36 cellular contexts compared by ENCODE assay signal in the genomic region with DNA sequence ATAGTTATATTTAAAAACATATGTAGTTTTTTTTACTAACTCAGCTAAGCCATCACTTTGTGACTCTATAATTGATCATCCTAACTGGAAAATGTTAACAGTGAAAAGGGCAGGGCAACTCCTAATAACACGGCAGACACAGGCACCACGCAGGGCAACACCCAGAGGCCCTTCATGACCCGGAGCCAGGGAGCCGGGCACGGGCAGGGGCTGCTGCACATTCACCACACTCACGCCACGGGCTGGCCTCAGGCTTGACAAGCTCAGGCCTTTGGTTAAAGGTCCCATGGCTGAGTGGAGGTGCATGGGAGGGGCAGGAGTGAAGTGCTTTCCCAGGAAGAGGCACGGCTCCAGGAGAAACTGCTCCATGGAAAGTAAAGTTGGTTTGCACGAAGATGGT.
"Had no signal": no experiment of that assay in that cellular context is flagged by ENCODE, and none has a peak within 500 bp of the region (broad histone marks: within the 10 kb centered on the region; RNA-seq: fewer than 3 reads in every experiment).

No MANE protein-coding gene starts in this region.

- H3K36me3 ChIP-seq: adrenal gland, brain microvascular endothelial cell, breast epithelium had no signal

- H3K4me1 ChIP-seq: adrenal gland, body of pancreas, breast epithelium had no signal

- H3K27me3 ChIP-seq: adrenal gland, body of pancreas, brain microvascular endothelial cell, breast epithelium had no signal

- H3K4me1 Mint-ChIP-seq: activated B cell treated with CpG ODN at 0.5 μM for 24 hours; activated CD4-positive, alpha-beta T cell treated with anti-CD3 and anti-CD28 coated beads for 36 hours; activated CD4-positive, alpha-beta T cell treated with anti-CD3 and anti-CD28 coated beads, Interleukin-2, amount 10 ng/mL, durations not matched to agents 7 days and 5 days; activated naive CD8-positive, alpha-beta T cell treated with anti-CD3 and anti-CD28 coated beads for 36 hours; activated T-helper 17 cell treated with anti-CD3 and anti-CD28 coated beads, Interleukin-2, amount 50 U/mL, for 72 hours had no signal

- H3K9me3 ChIP-seq: adrenal gland, body of pancreas, breast epithelium had no signal

- H3K9me3 Mint-ChIP-seq: activated CD4-positive, alpha-beta memory T cell treated with anti-CD3 and anti-CD28 coated beads for 36 hours; activated CD4-positive, alpha-beta T cell treated with anti-CD3 and anti-CD28 coated beads, Interleukin-2, amount 10 ng/mL, durations not matched to agents 7 days and 5 days; activated CD8-positive, alpha-beta T cell treated with anti-CD3 and anti-CD28 coated beads for 36 hours; activated naive CD4-positive, alpha-beta T cell treated with anti-CD3 and anti-CD28 coated beads for 36 hours; activated naive CD4-positive, alpha-beta T cell treated with anti-CD3 and anti-CD28 coated beads, Interleukin-2, amount 50 U/mL, for 72 hours; activated naive CD8-positive, alpha-beta T cell treated with anti-CD3 and anti-CD28 coated beads for 36 hours; activated T-cell treated with anti-CD3 and anti-CD28 coated beads, Interleukin-2, amount 50 U/mL, for 4 hours; activated T-cell treated with anti-CD3 and anti-CD28 coated beads, Interleukin-2, amount 50 U/mL, for 72 hours; activated T-helper 1 cell treated with anti-CD3 and anti-CD28 coated beads, Interleukin-12 subunit alpha, Interleukin-12 subunit beta, Interleukin-2, Interleukin-4 antibody, amounts not matched to agents 30 ng/mL and 10 ng/mL and 1 ng/mL, durations not matched to agents 14 hours and 24 hours and 36 hours; activated T-helper 17 cell treated with anti-CD3 and anti-CD28 coated beads, Interleukin-2, amount 50 U/mL, for 72 hours; T-helper 1 cell treated with Interleukin-12 subunit alpha and Interleukin-12 subunit beta and Interleukin-4 antibody, amounts not matched to agents 30 μg/mL and 1 μg/mL, for 36 hours; T-helper 2 cell treated with Interferon-gamma antibody and Interleukin-4, amounts not matched to agents 5 μg/mL and 100 μg/mL, for 36 hours had no signal

- ATAC-seq: activated CD4-positive, alpha-beta T cell treated with anti-CD3 and anti-CD28 coated beads for 36 hours; activated CD8-positive, alpha-beta T cell treated with anti-CD3 and anti-CD28 coated beads for 36 hours; activated naive CD4-positive, alpha-beta T cell treated with anti-CD3 and anti-CD28 coated beads, Interleukin-2, amount 50 U/mL, for 72 hours; activated T-cell treated with anti-CD3 and anti-CD28 coated beads, Interleukin-2, amount 50 U/mL, for 4 hours; activated T-cell treated with anti-CD3 and anti-CD28 coated beads, Interleukin-2, amount 50 U/mL, for 72 hours; activated T-helper 17 cell treated with anti-CD3 and anti-CD28 coated beads, Interleukin-2, amount 50 U/mL, for 72 hours; body of pancreas had no signal

- H3K27ac ChIP-seq: adrenal gland, body of pancreas, brain microvascular endothelial cell, VCaP had no signal

- H3K36me3 Mint-ChIP-seq: activated CD4-positive, alpha-beta memory T cell treated with anti-CD3 and anti-CD28 coated beads for 36 hours; activated naive CD4-positive, alpha-beta T cell treated with anti-CD3 and anti-CD28 coated beads, Interleukin-2, amount 50 U/mL, for 72 hours; activated naive CD8-positive, alpha-beta T cell treated with anti-CD3 and anti-CD28 coated beads for 36 hours had no signal

- H3K4me3 ChIP-seq: adrenal gland, body of pancreas, breast epithelium had no signal

- DNase-seq: activated B cell treated with CpG ODN at 0.5 μM for 24 hours; activated CD4-positive, alpha-beta memory T cell treated with anti-CD3 and anti-CD28 coated beads for 36 hours; activated CD4-positive, alpha-beta T cell treated with anti-CD3 and anti-CD28 coated beads for 36 hours; activated CD4-positive, alpha-beta T cell treated with anti-CD3 and anti-CD28 coated beads for 48 hours; activated CD4-positive, alpha-beta T cell treated with anti-CD3 and anti-CD28 coated beads, Interleukin-2, amount 10 ng/mL, durations not matched to agents 7 days and 5 days; activated CD4-positive, alpha-beta T cell treated with anti-CD3 and anti-CD28 coated beads, Interleukin-2, amount 50 U/mL, for 4 hours; activated CD4-positive, CD25-positive, alpha-beta regulatory T cell treated with anti-CD3 and anti-CD28 coated beads, Interleukin-2, amount 50 U/mL, for 72 hours; activated CD8-positive, alpha-beta memory T cell treated with anti-CD3 and anti-CD28 coated beads, Interleukin-2, amount 50 U/mL, for 4 hours; activated CD8-positive, alpha-beta T cell treated with anti-CD3 and anti-CD28 coated beads for 36 hours; activated effector memory CD4-positive, alpha-beta T cell treated with anti-CD3 and anti-CD28 coated beads, Interleukin-2, amount 50 U/mL, for 16 hours; activated gamma-delta T cell treated with Interleukin-2 at 50 U/mL for 16 hours; activated naive CD4-positive, alpha-beta T cell; activated naive CD4-positive, alpha-beta T cell treated with anti-CD3 and anti-CD28 coated beads for 36 hours; activated naive CD4-positive, alpha-beta T cell treated with anti-CD3 and anti-CD28 coated beads, Interleukin-2, amount 50 U/mL, for 16 hours; activated naive CD8-positive, alpha-beta T cell treated with anti-CD3 and anti-CD28 coated beads for 36 hours; activated T-cell treated with anti-CD3 and anti-CD28 coated beads for 4 hours; activated T-cell treated with anti-CD3 and anti-CD28 coated beads, Interleukin-2, amount 50 U/mL, for 1 hour; activated T-cell treated with anti-CD3 and anti-CD28 coated beads, Interleukin-2, amount 50 U/mL, for 4 hours; activated T-cell treated with anti-CD3 and anti-CD28 coated beads, Interleukin-2, amount 50 U/mL, for 72 hours; adrenal gland; amniotic stem cell; aorta; body of pancreas; brain microvascular endothelial cell; central memory CD4-positive, alpha-beta T cell; SW 1271; T-helper 1 cell; T-helper 2 cell; T-helper 9 cell had no signal

- H3K27ac Mint-ChIP-seq: activated B cell treated with CpG ODN at 0.5 μM for 24 hours; activated CD4-positive, alpha-beta memory T cell treated with anti-CD3 and anti-CD28 coated beads for 36 hours; activated CD4-positive, alpha-beta T cell treated with anti-CD3 and anti-CD28 coated beads for 36 hours; activated CD4-positive, alpha-beta T cell treated with anti-CD3 and anti-CD28 coated beads, Interleukin-2, amount 10 ng/mL, durations not matched to agents 7 days and 5 days; activated CD8-positive, alpha-beta T cell treated with anti-CD3 and anti-CD28 coated beads for 36 hours; activated naive CD4-positive, alpha-beta T cell treated with anti-CD3 and anti-CD28 coated beads for 36 hours; activated naive CD4-positive, alpha-beta T cell treated with anti-CD3 and anti-CD28 coated beads, Interleukin-2, amount 50 U/mL, for 72 hours; activated naive CD8-positive, alpha-beta T cell treated with anti-CD3 and anti-CD28 coated beads for 36 hours; activated T-cell treated with anti-CD3 and anti-CD28 coated beads, Interleukin-2, amount 50 U/mL, for 72 hours; activated T-helper 1 cell treated with anti-CD3 and anti-CD28 coated beads, Interleukin-12 subunit alpha, Interleukin-12 subunit beta, Interleukin-2, Interleukin-4 antibody, amounts not matched to agents 30 ng/mL and 10 ng/mL and 1 ng/mL, durations not matched to agents 14 hours and 24 hours and 36 hours; activated T-helper 17 cell treated with anti-CD3 and anti-CD28 coated beads, Interleukin-2, amount 50 U/mL, for 72 hours; T-helper 1 cell treated with Interleukin-12 subunit alpha and Interleukin-12 subunit beta and Interleukin-4 antibody, amounts not matched to agents 30 μg/mL and 1 μg/mL, for 36 hours; T-helper 2 cell treated with Interferon-gamma antibody and Interleukin-4, amounts not matched to agents 5 μg/mL and 100 μg/mL, for 36 hours had no signal

- H3K27me3 Mint-ChIP-seq: activated CD4-positive, alpha-beta memory T cell treated with anti-CD3 and anti-CD28 coated beads for 36 hours; activated naive CD8-positive, alpha-beta T cell treated with anti-CD3 and anti-CD28 coated beads for 36 hours had no signal

- H3K4me3 Mint-ChIP-seq: activated B cell treated with CpG ODN at 0.5 μM for 24 hours; activated CD4-positive, alpha-beta memory T cell treated with anti-CD3 and anti-CD28 coated beads for 36 hours; activated CD4-positive, alpha-beta T cell treated with anti-CD3 and anti-CD28 coated beads for 36 hours; activated CD4-positive, alpha-beta T cell treated with anti-CD3 and anti-CD28 coated beads, Interleukin-2, amount 10 ng/mL, durations not matched to agents 7 days and 5 days; activated CD8-positive, alpha-beta T cell treated with anti-CD3 and anti-CD28 coated beads for 36 hours; activated naive CD4-positive, alpha-beta T cell treated with anti-CD3 and anti-CD28 coated beads for 36 hours; activated naive CD8-positive, alpha-beta T cell treated with anti-CD3 and anti-CD28 coated beads for 36 hours; activated T-cell treated with anti-CD3 and anti-CD28 coated beads, Interleukin-2, amount 50 U/mL, for 4 hours; activated T-cell treated with anti-CD3 and anti-CD28 coated beads, Interleukin-2, amount 50 U/mL, for 72 hours; activated T-helper 1 cell treated with anti-CD3 and anti-CD28 coated beads, Interleukin-12 subunit alpha, Interleukin-12 subunit beta, Interleukin-2, Interleukin-4 antibody, amounts not matched to agents 30 ng/mL and 10 ng/mL and 1 ng/mL, durations not matched to agents 14 hours and 24 hours and 36 hours; activated T-helper 17 cell treated with anti-CD3 and anti-CD28 coated beads, Interleukin-2, amount 50 U/mL, for 72 hours; T-helper 1 cell treated with Interleukin-12 subunit alpha and Interleukin-12 subunit beta and Interleukin-4 antibody, amounts not matched to agents 30 μg/mL and 1 μg/mL, for 36 hours; T-helper 2 cell treated with Interferon-gamma antibody and Interleukin-4, amounts not matched to agents 5 μg/mL and 100 μg/mL, for 36 hours had no signal
